ENCODE assay signal across 1 cellular context in genomic region chr14:69424139-69424923, GRCh38.
A peak's percentile ranks its signal among the peaks of the same experiment; 100 is the strongest.
TF ChIP-seq lines count a peak whose summit lies in the region.

No MANE protein-coding gene starts in this region.

TF ChIP-seq in HepG2, 621 proteins besides CTCF, POLR2A, EP300 and RAD21 (continued from another document and continues in another):
- TF ChIP-seq ZHX1 (CRISPR knock-in tag; IDR thresholded peaks at IDR 0.05; ENCODE audit: low read depth) = no peak
- TF ChIP-seq GATAD2A (CRISPR knock-in tag; IDR thresholded peaks at IDR 0.05) = peak; percentile 48
- TF ChIP-seq AHDC1 (CRISPR knock-in tag; IDR thresholded peaks at IDR 0.05; ENCODE audit: borderline replicate concordance) = no peak; the same call in 1 of the 2 replicates
- TF ChIP-seq AKNA (CRISPR knock-in tag; IDR thresholded peaks at IDR 0.05; ENCODE audit: borderline replicate concordance) = no peak
- no peak for TF ChIP-seq SALL1 (CRISPR knock-in tag; IDR thresholded peaks at IDR 0.05)
- peak; percentile 28; the same call in 1 of the 2 replicates for TF ChIP-seq GFI1 (CRISPR knock-in tag; IDR thresholded peaks at IDR 0.05; ENCODE audit: borderline replicate concordance)
- no peak for TF ChIP-seq ELF4 (CRISPR knock-in tag; IDR thresholded peaks at IDR 0.05; ENCODE audit: borderline replicate concordance)
- no peak for TF ChIP-seq ZNF577 (CRISPR knock-in tag; IDR thresholded peaks at IDR 0.05; ENCODE audit: borderline replicate concordance, low read depth)
- TF ChIP-seq FUBP1 (CRISPR knock-in tag; IDR thresholded peaks at IDR 0.05; ENCODE audit: borderline replicate concordance) = no peak
- TF ChIP-seq ZNF280D (CRISPR knock-in tag; IDR thresholded peaks at IDR 0.05) = no peak
- TF ChIP-seq TBX2 (CRISPR knock-in tag; IDR thresholded peaks at IDR 0.05; ENCODE audit: borderline replicate concordance) = no peak
- TF ChIP-seq ZNF687 (CRISPR knock-in tag; IDR thresholded peaks at IDR 0.05) = no peak
- no peak for TF ChIP-seq TFDP1 (CRISPR knock-in tag; IDR thresholded peaks at IDR 0.05; ENCODE audit: borderline replicate concordance)
- TF ChIP-seq SIN3A (IDR thresholded peaks at IDR 0.05; ENCODE audit: borderline replicate concordance, low read depth, low read length) = no peak
- TF ChIP-seq HNRNPUL1 (IDR thresholded peaks at IDR 0.05; ENCODE audit: low read depth, low read length) = no peak
- TF ChIP-seq ZNF513 (CRISPR knock-in tag; conservative IDR thresholded peaks at IDR 0.05) = no peak
- TF ChIP-seq PLSCR1 (CRISPR knock-in tag; IDR thresholded peaks at IDR 0.05; ENCODE audit: borderline replicate concordance) = no peak
- TF ChIP-seq RNF2 (conservative IDR thresholded peaks at IDR 0.05; ENCODE audit: low read depth) = no peak
